21 cellular contexts compared by ENCODE assay signal in genomic region chr1:197958438-197958837, GRCh38.
DNase-seq lines count a peak whose midpoint lies in the region; ATAC-seq and TF ChIP-seq lines count a peak whose summit lies in the region.
"Had no signal": no experiment of that assay in that cellular context is flagged by ENCODE, and none has a peak within 500 bp of the region (broad histone marks: within the 10 kb centered on the region; RNA-seq: fewer than 3 reads in every experiment).

No MANE protein-coding gene starts in this region.

- no peaks in the 10 kb centered on the region for H3K9me3 Mint-ChIP-seq in nephron
- H3K9me3 Mint-ChIP-seq: activated naive CD4-positive, alpha-beta T cell treated with anti-CD3 and anti-CD28 coated beads, Interleukin-2, amount 50 U/mL, for 24 hours; brain; endodermal cell had no signal

- H3K36me3 Mint-ChIP-seq in nephron (ENCODE audit: low read depth): no peaks in the 10 kb centered on the region
- H3K36me3 Mint-ChIP-seq: activated naive CD4-positive, alpha-beta T cell treated with anti-CD3 and anti-CD28 coated beads, Interleukin-2, amount 50 U/mL, for 24 hours; brain had no signal

- DNase-seq in NCI-H524 (lab: John Stamatoyannopoulos, UW): peak; percentile 4 to 33
- DNase-seq in NCI-H524 treated with DMSO at 0.1 percent for 48 hours (lab: John Stamatoyannopoulos, UW): no peak
- DNase-seq in NCI-H2107 (lab: John Stamatoyannopoulos, UW): peak; percentile 80
- DNase-seq in NCI-H774 (lab: John Stamatoyannopoulos, UW): peak; percentile 74
- DNase-seq: activated CD4-positive, alpha-beta T cell treated with anti-CD3 and anti-CD28 coated beads, Interleukin-2, amount 50 U/mL, for 4 hours; activated T-cell treated with anti-CD3 and anti-CD28 coated beads, Interleukin-2, amount 50 U/mL, for 1 hour; C1 segment of cervical spinal cord; DND-41; endodermal cell; heart right ventricle; MG63; stimulated activated CD4-positive, alpha-beta T cell treated with anti-CD3 and anti-CD28 coated beads, Interleukin-1b, Interleukin-23, amount 100 ng/mL, for 48 hours; SW 1271; upper lobe of left lung had no signal

- H3K4me3 Mint-ChIP-seq in nephron: no peak overlapping the region
- H3K4me3 Mint-ChIP-seq: activated naive CD4-positive, alpha-beta T cell treated with anti-CD3 and anti-CD28 coated beads, Interleukin-2, amount 50 U/mL, for 24 hours; brain; endodermal cell had no signal

- H3K27me3 Mint-ChIP-seq in nephron (ENCODE audit: low read depth): no peaks in the 10 kb centered on the region
- H3K27me3 Mint-ChIP-seq: activated naive CD4-positive, alpha-beta T cell treated with anti-CD3 and anti-CD28 coated beads, Interleukin-2, amount 50 U/mL, for 24 hours; brain had no signal

- no peak for TF ChIP-seq CTCF in nephron (IDR thresholded peaks at IDR 0.05; ENCODE audit: unreplicated experiment in 3 of 3)

- peak overlapping the region; percentile 66 to 77 (median 72) for H3K27ac Mint-ChIP-seq in nephron
- H3K27ac Mint-ChIP-seq: activated naive CD4-positive, alpha-beta T cell treated with anti-CD3 and anti-CD28 coated beads, Interleukin-2, amount 50 U/mL, for 24 hours; brain; endodermal cell had no signal

- no peak for ATAC-seq in GM19452 (IDR thresholded peaks at IDR 0.05; ENCODE audit: unreplicated experiment)
- ATAC-seq in HG03520 (IDR thresholded peaks at IDR 0.05; ENCODE audit: unreplicated experiment): no peak
- ATAC-seq in HG03280 (IDR thresholded peaks at IDR 0.05; ENCODE audit: unreplicated experiment): no peak
- ATAC-seq: heart right ventricle, sciatic nerve had no signal

- peaks cover 7% of the 10 kb centered on the region for H3K4me1 Mint-ChIP-seq in nephron
- H3K4me1 Mint-ChIP-seq: brain had no signal
